In genomic region chr1:61095127-61095812, GRCh38 we compare ENCODE assay signal across 25 cellular contexts. TPM values are rescaled to one million over a fixed set of nuclear protein-coding genes. Genes with fewer than 3 reads are reported as not detected.
A peak's percentile ranks its signal among the peaks of the same experiment; 100 is the strongest.
DNase-seq lines count a peak whose midpoint lies in the region; ATAC-seq and TF ChIP-seq lines count a peak whose summit lies in the region.
"Had no signal": no experiment of that assay in that cellular context is flagged by ENCODE, and none has a peak within 500 bp of the region (broad histone marks: within the 10 kb centered on the region; RNA-seq: fewer than 3 reads in every experiment).

No MANE protein-coding gene starts in this region.

- H3K27ac ChIP-seq in Karpas-422 (ENCODE audit: low read length) (no peak overlapping the region), stomach (peak overlapping the region in 3 of 5 donors; percentile 7 to 40 (median 10))
- H3K27ac ChIP-seq: cardiac muscle cell, lower lobe of right lung, neutrophil, spleen had no signal

- peaks cover 3% of the 10 kb centered on the region for H3K4me1 Mint-ChIP-seq in activated T-helper 17 cell treated with anti-CD3 and anti-CD28 coated beads, Interleukin-2, amount 50 U/mL, for 72 hours
- H3K4me1 Mint-ChIP-seq in HFFc6 (ENCODE audit: low read depth), result peaks cover 34% of the 10 kb centered on the region

- no peaks in the 10 kb centered on the region for H3K36me3 Mint-ChIP-seq in activated T-helper 17 cell treated with anti-CD3 and anti-CD28 coated beads, Interleukin-2, amount 50 U/mL, for 72 hours (ENCODE audit: low read depth)
- 0 out of 2 replicates have a peak, but pooled peaks cover 5% of the 10 kb centered on the region for H3K36me3 Mint-ChIP-seq in HFFc6 (ENCODE audit: low read depth)
- H3K36me3 Mint-ChIP-seq: WTC11 had no signal

- H2AFZ ChIP-seq in Karpas-422 (ENCODE audit: low read length), result no peak overlapping the region

- H3K9me3 ChIP-seq in Karpas-422 (ENCODE audit: low read length) (no peaks in the 10 kb centered on the region), stomach (no peaks in the 10 kb centered on the region)
- H3K9me3 ChIP-seq: lower lobe of right lung, neutrophil, prostate gland, spleen had no signal

- H3K36me3 ChIP-seq in Karpas-422 (ENCODE audit: insufficient read depth, low read length) (peaks cover 11% of the 10 kb centered on the region; the same call in 1 of the 2 replicates), stomach (no peaks in the 10 kb centered on the region)
- H3K36me3 ChIP-seq: cardiac muscle cell, lower lobe of right lung, neutrophil, prostate gland, spleen had no signal

- H3K27ac Mint-ChIP-seq in activated T-helper 17 cell treated with anti-CD3 and anti-CD28 coated beads, Interleukin-2, amount 50 U/mL, for 72 hours, result no peak overlapping the region
- H3K27ac Mint-ChIP-seq in HFFc6, result no peak overlapping the region
- H3K27ac Mint-ChIP-seq: activated CD4-positive, alpha-beta memory T cell treated with anti-CD3 and anti-CD28 coated beads for 36 hours; CD4-positive, alpha-beta T cell; IgD-negative memory B cell; WTC11 had no signal

- peaks cover 93% of the 10 kb centered on the region for H3K79me2 ChIP-seq in Karpas-422 (ENCODE audit: low read length)

- H3K4me3 ChIP-seq in Karpas-422 (ENCODE audit: low read length) (no peak overlapping the region), stomach (no peak overlapping the region)
- H3K4me3 ChIP-seq: cardiac muscle cell, lower lobe of right lung, prostate gland, spleen had no signal

- no peak for DNase-seq in Karpas-422
- DNase-seq in left lobe of liver (ENCODE audit: low spot score), result no peak
- DNase-seq in stomach, result no peak
- DNase-seq in HFFc6, result no peak
- no peak for DNase-seq in effector CD8-positive, alpha-beta T cell (lab: John Stamatoyannopoulos, UW)
- DNase-seq: activated CD4-positive, alpha-beta memory T cell treated with anti-CD3 and anti-CD28 coated beads for 36 hours; CD4-positive, alpha-beta T cell; dermis blood vessel endothelial cell; DMS 273 treated with DMSO at 0.1 percent for 48 hours; foreskin fibroblast; hippocampal formation; lower lobe of right lung; NCI-H1417 treated with DMSO at 0.1 percent for 48 hours; NCI-H2171; NCI-H526; spleen; stimulated activated CD4-positive, alpha-beta T cell treated with anti-CD3 and anti-CD28 coated beads, Interleukin-4, amount 100 ng/mL, for 1 hour; T1000 had no signal

- no peaks in the 10 kb centered on the region for H3K9me2 ChIP-seq in Karpas-422 (replicated peaks; ENCODE audit: insufficient read depth, low read length)

- peaks cover 28% of the 10 kb centered on the region for H4K20me1 ChIP-seq in Karpas-422 (ENCODE audit: insufficient read depth, low read depth, low read length)

- no peak for TF ChIP-seq CTCF in stomach (IDR thresholded peaks at IDR 0.05)
- no peak for TF ChIP-seq CTCF in HFFc6 (IDR thresholded peaks at IDR 0.05)

- peaks cover 63% of the 10 kb centered on the region for H3K4me1 ChIP-seq in Karpas-422 (ENCODE audit: low read length)
- H3K4me1 ChIP-seq in stomach, result peaks cover 4 to 81% (median 54%) of the 10 kb centered on the region in 4 donors

- H3K27me3 ChIP-seq in Karpas-422 (ENCODE audit: low read length) (no peaks in the 10 kb centered on the region), stomach (no peaks in the 10 kb centered on the region)
- H3K27me3 ChIP-seq: cardiac muscle cell, neutrophil, spleen had no signal

- H3K9me3 Mint-ChIP-seq in activated T-helper 17 cell treated with anti-CD3 and anti-CD28 coated beads, Interleukin-2, amount 50 U/mL, for 72 hours, result no peaks in the 10 kb centered on the region
- no peaks in the 10 kb centered on the region for H3K9me3 Mint-ChIP-seq in HFFc6
- H3K9me3 Mint-ChIP-seq: activated CD4-positive, alpha-beta memory T cell treated with anti-CD3 and anti-CD28 coated beads for 36 hours; CD4-positive, alpha-beta T cell; IgD-negative memory B cell; WTC11 had no signal

- H3K27me3 Mint-ChIP-seq in activated T-helper 17 cell treated with anti-CD3 and anti-CD28 coated beads, Interleukin-2, amount 50 U/mL, for 72 hours, result peaks cover 3% of the 10 kb centered on the region
- H3K27me3 Mint-ChIP-seq in HFFc6 (ENCODE audit: insufficient read depth), result no peaks in the 10 kb centered on the region
- H3K27me3 Mint-ChIP-seq: CD4-positive, alpha-beta T cell had no signal

- peak overlapping the region; percentile 17 for H3K4me2 ChIP-seq in Karpas-422 (ENCODE audit: low read depth, low read length, poor library complexity, severe bottlenecking)

- no peak for TF ChIP-seq EP300 in stomach (IDR thresholded peaks at IDR 0.05)

- peak; percentile 53 for ATAC-seq in activated T-helper 17 cell treated with anti-CD3 and anti-CD28 coated beads, Interleukin-2, amount 50 U/mL, for 72 hours (replicated peaks)
- peak; percentile 30 for ATAC-seq in left lobe of liver
- no peak for ATAC-seq in HG03280 (IDR thresholded peaks at IDR 0.05; ENCODE audit: unreplicated experiment)
- ATAC-seq: lower lobe of right lung, WTC11 had no signal

- 60 to 76% (median 64%) methylated on average over 4 of the region's 4 CpGs for WGBS in stomach, 5 donors

- intact Hi-C loops in stomach (cut with DNase I; ENCODE audit: low total_unique reads), result no loop called here

- TF ChIP-seq POLR2A in stomach (IDR thresholded peaks at IDR 0.05), result no peak

- no peak overlapping the region for H3K9ac ChIP-seq in Karpas-422 (ENCODE audit: low read length)

- no peak overlapping the region for H3K4me3 Mint-ChIP-seq in activated T-helper 17 cell treated with anti-CD3 and anti-CD28 coated beads, Interleukin-2, amount 50 U/mL, for 72 hours
- H3K4me3 Mint-ChIP-seq in HFFc6, result no peak overlapping the region; the same call in 1 of the 2 replicates
- H3K4me3 Mint-ChIP-seq: activated CD4-positive, alpha-beta memory T cell treated with anti-CD3 and anti-CD28 coated beads for 36 hours; CD4-positive, alpha-beta T cell; WTC11 had no signal

RNA-seq across cellular contexts. Expression of gene NFIA, which starts 12.9 kb away (rescaled TPM):
- total RNA-seq in Karpas-422 (2014; rRNA removed; shearing (Covaris generic); ENCODE audit: low replicate concordance), result 15.8 and 38.3 TPM in 2 replicates
- 1 to 10 TPM; 3.5 to 5.1 TPM for total RNA-seq in activated T-helper 17 cell treated with anti-CD3 and anti-CD28 coated beads, Interleukin-2, amount 50 U/mL, for 72 hours
- 69.9 TPM for total RNA-seq in left lobe of liver
- 100 to 1,000 TPM in 1 of 5 donors, 10 to 100 TPM in 4; 16.8 to 108 (median 61.0) TPM for total RNA-seq in stomach
- polyA plus RNA-seq in stomach, result 10 to 100 TPM in 2 of 3 donors, 1 to 10 TPM in 1; 9.6 to 11.9 (median 10.0) TPM
- total RNA-seq in HFFc6 (2021; fragmentation: NEBNext Ultra II Directional; extraction: Animal tissue kit (Norgen Biotek cat#: 25700)), result 10 to 100 TPM in 4 of 6 experiments, 1 to 10 TPM in 2; 8.5 to 11.3 (median 10.4) TPM
